In the genomic region with DNA sequence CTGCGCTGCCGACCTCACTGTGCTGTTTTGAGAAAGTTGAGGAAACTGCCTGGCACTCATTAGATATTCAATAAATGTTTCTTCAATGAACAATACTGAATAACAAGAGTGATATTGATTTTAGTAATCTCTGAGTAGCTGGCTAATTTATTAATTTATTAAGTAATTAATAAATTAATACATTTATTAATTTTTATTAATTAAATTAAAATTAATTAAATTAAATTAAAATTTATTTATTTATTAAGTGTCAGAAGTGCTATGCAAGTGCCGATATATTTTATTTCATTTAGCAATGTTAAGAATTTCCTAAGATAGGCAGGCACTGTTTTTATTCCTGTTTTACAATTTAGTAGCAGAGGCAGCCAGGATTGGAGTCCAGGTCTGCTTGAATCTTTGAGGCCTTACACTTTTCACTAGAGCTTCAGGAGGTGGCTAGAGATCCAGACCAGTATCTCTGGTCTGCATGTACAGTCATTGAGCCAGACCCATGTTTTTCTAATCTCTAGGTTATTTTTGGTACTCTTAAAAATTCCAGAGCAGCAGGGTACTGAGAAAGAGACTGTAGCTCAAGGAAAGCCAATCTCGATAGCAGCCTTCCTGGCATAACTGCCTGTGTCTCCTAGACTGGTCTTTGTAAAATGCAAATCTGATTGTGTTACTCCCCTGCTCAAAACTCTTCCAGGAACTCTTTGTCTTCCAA, we compare ENCODE assay signal across 34 cellular contexts.
DNase-seq lines count a peak whose midpoint lies in the region; ATAC-seq, FAIRE-seq and TF ChIP-seq lines count a peak whose summit lies in the region.
"Had no signal": no experiment of that assay in that cellular context is flagged by ENCODE, and none has a peak within 500 bp of the region (broad histone marks: within the 10 kb centered on the region; RNA-seq: fewer than 3 reads in every experiment).

No MANE protein-coding gene starts in this region.

- H3K4me1 ChIP-seq in kidney (ENCODE audit: control insufficient read depth in 1 of 2, insufficient read depth in 1 of 2, low read depth in 1 of 2, low read length in 2 of 2) (no peaks in the 10 kb centered on the region), colonic mucosa (no peaks in the 10 kb centered on the region)
- H3K4me1 ChIP-seq: BLaER1, HAP-1, SJCRH30 had no signal

- H3K27me3 ChIP-seq in colonic mucosa: no peaks in the 10 kb centered on the region
- no peaks in the 10 kb centered on the region for H3K27me3 ChIP-seq in CD4-positive, alpha-beta T cell (ENCODE audit: control insufficient read depth, insufficient read depth, low read length)
- H3K27me3 ChIP-seq: BLaER1, neutrophil, SJCRH30, tibial nerve had no signal

- POLR2A ChIA-PET in CD4-positive, alpha-beta T cell (lab: Charles Lee): no interaction called here

- intact Hi-C loops in kidney (cut with DNase I): no loop called here
- intact Hi-C loops in colonic mucosa (cut with DNase I): no loop called here
- intact Hi-C loops in CD4-positive, alpha-beta T cell (cut with DNase I, micrococcal nuclease): no loop called here

- no peaks in the 10 kb centered on the region for H3K36me3 ChIP-seq in kidney (ENCODE audit: control insufficient read depth in 1 of 2, insufficient read depth in 2 of 2, low read length in 2 of 2)
- H3K36me3 ChIP-seq in colonic mucosa: no peaks in the 10 kb centered on the region
- H3K36me3 ChIP-seq: BLaER1, HAP-1, neutrophil, SJCRH30, tibial nerve had no signal

- H3K9me3 Mint-ChIP-seq in CD4-positive, alpha-beta T cell: no peaks in the 10 kb centered on the region
- H3K9me3 Mint-ChIP-seq: activated naive CD4-positive, alpha-beta T cell treated with anti-CD3 and anti-CD28 coated beads, Interleukin-2, amount 50 U/mL, for 24 hours; activated T-helper 2 cell treated with anti-CD3 and anti-CD28 coated beads, Interferon-gamma antibody, Interleukin-2, Interleukin-4, amounts not matched to agents 10 μg/mL and 5 μg/mL and 100 μg/mL, durations not matched to agents 14 hours and 24 hours and 36 hours had no signal

- no peak overlapping the region for H3K4me3 ChIP-seq in choroid plexus epithelial cell (ENCODE audit: low read depth, low read length)
- no peak overlapping the region for H3K4me3 ChIP-seq in kidney (ENCODE audit: low read length in 2 of 2)
- no peak overlapping the region for H3K4me3 ChIP-seq in colonic mucosa
- H3K4me3 ChIP-seq: BLaER1, HAP-1, SJCRH30, tibial nerve had no signal

- DNase-seq in LHCN-M2 (ENCODE audit: low read depth): peak; percentile 29
- DNase-seq in choroid plexus epithelial cell (ENCODE audit: low read depth): peak; percentile 75
- DNase-seq in kidney: no peak
- no peak for DNase-seq in RKO (ENCODE audit: low spot score)
- no peak for DNase-seq in colonic mucosa
- DNase-seq in CD4-positive, alpha-beta T cell: no peak
- DNase-seq: ACHN; activated CD4-positive, alpha-beta T cell treated with anti-CD3 and anti-CD28 coated beads for 48 hours; aorta; DMS53; islet precursor cell; naive thymus-derived CD4-positive, alpha-beta T cell; NCI-H1436 treated with DMSO at 0.1 percent for 48 hours; NCI-H2107; NCI-H345; NCI-H774; SJCRH30; stimulated activated CD4-positive, alpha-beta T cell treated with anti-CD3 and anti-CD28 coated beads, Interleukin-4, amount 100 ng/mL, for 24 hours; T-helper 9 cell had no signal

- FAIRE-seq in A204.1 (lab: Jason Lieb, UNC): peak; percentile 65
- peak; percentile 68 for FAIRE-seq in kidney (lab: Jason Lieb, UNC)
- FAIRE-seq: endothelial cell of umbilical vein had no signal

- H3K9me3 ChIP-seq in kidney (ENCODE audit: control insufficient read depth in 1 of 2, low read length in 2 of 2) (no peaks in the 10 kb centered on the region), colonic mucosa (no peaks in the 10 kb centered on the region)
- no peaks in the 10 kb centered on the region for H3K9me3 ChIP-seq in CD4-positive, alpha-beta T cell (ENCODE audit: control insufficient read depth, low read length)
- H3K9me3 ChIP-seq: BLaER1, HAP-1, neutrophil, SJCRH30, tibial nerve had no signal

- no peak overlapping the region for H3K9ac ChIP-seq in kidney (ENCODE audit: low read length in 2 of 2)
- H3K9ac ChIP-seq in colonic mucosa (ENCODE audit: low read depth in 2 of 2, low read length in 2 of 2): no peak overlapping the region
- H3K9ac ChIP-seq: BLaER1 had no signal

- H3K27ac Mint-ChIP-seq in CD4-positive, alpha-beta T cell: no peak overlapping the region
- H3K27ac Mint-ChIP-seq: activated naive CD4-positive, alpha-beta T cell treated with anti-CD3 and anti-CD28 coated beads, Interleukin-2, amount 50 U/mL, for 24 hours; activated T-helper 2 cell treated with anti-CD3 and anti-CD28 coated beads, Interferon-gamma antibody, Interleukin-2, Interleukin-4, amounts not matched to agents 10 μg/mL and 5 μg/mL and 100 μg/mL, durations not matched to agents 14 hours and 24 hours and 36 hours; mesothelial cell of epicardium; naive thymus-derived CD4-positive, alpha-beta T cell; progenitor cell of endocrine pancreas had no signal

- TF ChIP-seq CTCF in choroid plexus epithelial cell (conservative IDR thresholded peaks at IDR 0.05; ENCODE audit: low read depth, low read length) (no peak), kidney (IDR thresholded peaks at IDR 0.05; ENCODE audit: borderline replicate concordance, extremely low read depth, insufficient read depth) (no peak), colonic mucosa (IDR thresholded peaks at IDR 0.05) (no peak)
- TF ChIP-seq CTCF in CD4-positive, alpha-beta T cell (IDR thresholded peaks at IDR 0.05): no peak

- CTCF ChIA-PET in CD4-positive, alpha-beta T cell (lab: Charles Lee): no interaction called here

- peaks cover 16% of the 10 kb centered on the region for H3K27me3 Mint-ChIP-seq in CD4-positive, alpha-beta T cell
- H3K27me3 Mint-ChIP-seq: central memory CD8-positive, alpha-beta T cell had no signal

- no peak overlapping the region for H3K4me3 Mint-ChIP-seq in CD4-positive, alpha-beta T cell
- H3K4me3 Mint-ChIP-seq: activated naive CD4-positive, alpha-beta T cell treated with anti-CD3 and anti-CD28 coated beads, Interleukin-2, amount 50 U/mL, for 24 hours; central memory CD8-positive, alpha-beta T cell; mesothelial cell of epicardium; naive thymus-derived CD4-positive, alpha-beta T cell had no signal

- ATAC-seq in GM21619 (IDR thresholded peaks at IDR 0.05; ENCODE audit: unreplicated experiment): no peak
- no peak for ATAC-seq in CD4-positive, alpha-beta T cell (ENCODE audit: poor library complexity)
- ATAC-seq: naive thymus-derived CD4-positive, alpha-beta T cell; Panc1; sciatic nerve had no signal

- no peaks in the 10 kb centered on the region for H3K36me3 Mint-ChIP-seq in CD4-positive, alpha-beta T cell (ENCODE audit: low read depth)
- H3K36me3 Mint-ChIP-seq: activated naive CD4-positive, alpha-beta T cell treated with anti-CD3 and anti-CD28 coated beads, Interleukin-2, amount 50 U/mL, for 24 hours; mesothelial cell of epicardium; naive thymus-derived CD4-positive, alpha-beta T cell had no signal

- H3K27ac ChIP-seq in kidney (ENCODE audit: low read depth in 2 of 2, low read length in 2 of 2) (no peak overlapping the region), colonic mucosa (no peak overlapping the region)
- no peak overlapping the region for H3K27ac ChIP-seq in CD4-positive, alpha-beta T cell (ENCODE audit: low read depth, low read length)
- H3K27ac ChIP-seq: BLaER1, neutrophil, SJCRH30, VCaP had no signal

- H3K4me1 Mint-ChIP-seq in CD4-positive, alpha-beta T cell (ENCODE audit: low read depth): no peaks in the 10 kb centered on the region
- H3K4me1 Mint-ChIP-seq: activated naive CD4-positive, alpha-beta T cell treated with anti-CD3 and anti-CD28 coated beads, Interleukin-2, amount 50 U/mL, for 24 hours; central memory CD8-positive, alpha-beta T cell; mesothelial cell of epicardium; naive thymus-derived CD4-positive, alpha-beta T cell had no signal

Comparison
In these comparisons a context has a peak if more than half of its experiments do, and no peak if none do; other contexts are left out.
1. DNase-seq: peak in LHCN-M2 (single experiment) and choroid plexus epithelial cell (single experiment); none in kidney (single experiment), RKO (single experiment), colonic mucosa (single experiment) and CD4-positive, alpha-beta T cell (0 of 10).